ENCODE assay signal across 2 cellular contexts in the genomic region with DNA sequence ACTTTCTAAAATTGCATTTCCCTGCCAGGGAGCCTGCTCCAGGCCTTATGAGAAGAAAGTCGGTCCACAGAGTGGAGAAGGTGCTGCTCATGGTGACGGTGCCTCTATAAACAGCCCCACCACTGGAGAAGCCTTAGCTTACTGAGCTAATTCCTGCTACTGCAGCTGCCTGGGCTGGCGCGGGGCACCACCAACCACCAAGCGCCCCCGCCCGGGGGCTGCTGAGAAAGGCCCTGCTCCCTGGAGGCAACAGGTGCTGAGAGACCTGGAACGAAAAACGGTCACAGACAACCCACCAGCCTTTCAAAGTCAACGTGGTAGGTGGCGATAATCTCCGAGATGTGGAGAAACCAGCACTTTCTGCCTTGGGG.
TF ChIP-seq lines count a peak whose summit lies in the region.

No MANE protein-coding gene starts in this region.

TF ChIP-seq in GM23338, 12 proteins besides CTCF, POLR2A, EP300 and RAD21:
- TF ChIP-seq ZNF114 (CRISPR knock-in tag; IDR thresholded peaks at IDR 0.05): no peak
- TF ChIP-seq POLR2AphosphoS5 (IDR thresholded peaks at IDR 0.05; ENCODE audit: low read depth): no peak
- TF ChIP-seq EZH2 (IDR thresholded peaks at IDR 0.05; ENCODE audit: low read depth, unreplicated experiment): no peak
- no peak for TF ChIP-seq NANOG (IDR thresholded peaks at IDR 0.05; ENCODE audit: borderline replicate concordance)
- no peak for TF ChIP-seq ZNF462 (CRISPR knock-in tag; IDR thresholded peaks at IDR 0.05)
- no peak for TF ChIP-seq ZNF331 (CRISPR knock-in tag; IDR thresholded peaks at IDR 0.05; ENCODE audit: low read depth)
- TF ChIP-seq, protein P1, sequence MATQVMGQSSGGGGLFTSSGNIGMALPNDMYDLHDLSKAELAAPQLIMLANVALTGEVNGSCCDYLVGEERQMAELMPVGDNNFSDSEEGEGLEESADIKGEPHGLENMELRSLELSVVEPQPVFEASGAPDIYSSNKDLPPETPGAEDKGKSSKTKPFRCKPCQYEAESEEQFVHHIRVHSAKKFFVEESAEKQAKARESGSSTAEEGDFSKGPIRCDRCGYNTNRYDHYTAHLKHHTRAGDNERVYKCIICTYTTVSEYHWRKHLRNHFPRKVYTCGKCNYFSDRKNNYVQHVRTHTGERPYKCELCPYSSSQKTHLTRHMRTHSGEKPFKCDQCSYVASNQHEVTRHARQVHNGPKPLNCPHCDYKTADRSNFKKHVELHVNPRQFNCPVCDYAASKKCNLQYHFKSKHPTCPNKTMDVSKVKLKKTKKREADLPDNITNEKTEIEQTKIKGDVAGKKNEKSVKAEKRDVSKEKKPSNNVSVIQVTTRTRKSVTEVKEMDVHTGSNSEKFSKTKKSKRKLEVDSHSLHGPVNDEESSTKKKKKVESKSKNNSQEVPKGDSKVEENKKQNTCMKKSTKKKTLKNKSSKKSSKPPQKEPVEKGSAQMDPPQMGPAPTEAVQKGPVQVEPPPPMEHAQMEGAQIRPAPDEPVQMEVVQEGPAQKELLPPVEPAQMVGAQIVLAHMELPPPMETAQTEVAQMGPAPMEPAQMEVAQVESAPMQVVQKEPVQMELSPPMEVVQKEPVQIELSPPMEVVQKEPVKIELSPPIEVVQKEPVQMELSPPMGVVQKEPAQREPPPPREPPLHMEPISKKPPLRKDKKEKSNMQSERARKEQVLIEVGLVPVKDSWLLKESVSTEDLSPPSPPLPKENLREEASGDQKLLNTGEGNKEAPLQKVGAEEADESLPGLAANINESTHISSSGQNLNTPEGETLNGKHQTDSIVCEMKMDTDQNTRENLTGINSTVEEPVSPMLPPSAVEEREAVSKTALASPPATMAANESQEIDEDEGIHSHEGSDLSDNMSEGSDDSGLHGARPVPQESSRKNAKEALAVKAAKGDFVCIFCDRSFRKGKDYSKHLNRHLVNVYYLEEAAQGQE (IDR thresholded peaks at IDR 0.05; ENCODE audit: unreplicated experiment): no peak
- no peak for TF ChIP-seq ETS1 (IDR thresholded peaks at IDR 0.05)
- no peak for TF ChIP-seq CREB1 (CRISPR knock-in tag; IDR thresholded peaks at IDR 0.05; ENCODE audit: low read depth)

TF ChIP-seq in WTC11, 78 proteins besides CTCF, POLR2A, EP300 and RAD21:
- TF ChIP-seq NR3C1 (CRISPR knock-in tag; conservative IDR thresholded peaks at IDR 0.05; ENCODE audit: low read depth) (no peak), TEAD1 (CRISPR knock-in tag; IDR thresholded peaks at IDR 0.05) (no peak), KAT7 (CRISPR knock-in tag; IDR thresholded peaks at IDR 0.05; ENCODE audit: borderline replicate concordance) (no peak), RELA (CRISPR knock-in tag; IDR thresholded peaks at IDR 0.05; ENCODE audit: borderline replicate concordance) (no peak), ZNF396 (CRISPR knock-in tag; IDR thresholded peaks at IDR 0.05; ENCODE audit: borderline replicate concordance) (no peak), TEAD4 (CRISPR knock-in tag; IDR thresholded peaks at IDR 0.05) (no peak), GABPB1 (CRISPR knock-in tag; IDR thresholded peaks at IDR 0.05) (no peak), ZNF232 (CRISPR knock-in tag; IDR thresholded peaks at IDR 0.05) (no peak), JAZF1 (CRISPR knock-in tag; IDR thresholded peaks at IDR 0.05) (no peak), ZNF138 (CRISPR knock-in tag; conservative IDR thresholded peaks at IDR 0.05) (no peak), ATF1 (CRISPR knock-in tag; IDR thresholded peaks at IDR 0.05) (no peak), ATF3 (CRISPR knock-in tag; conservative IDR thresholded peaks at IDR 0.05) (no peak), IRF1 (CRISPR knock-in tag; IDR thresholded peaks at IDR 0.05) (no peak), NFYB (CRISPR knock-in tag; conservative IDR thresholded peaks at IDR 0.05; ENCODE audit: low read depth) (no peak), IRF2 (CRISPR knock-in tag; IDR thresholded peaks at IDR 0.05; ENCODE audit: borderline replicate concordance, low read depth) (no peak), CDX4 (CRISPR knock-in tag; IDR thresholded peaks at IDR 0.05; ENCODE audit: borderline replicate concordance) (no peak)
- TF ChIP-seq, protein P2, sequence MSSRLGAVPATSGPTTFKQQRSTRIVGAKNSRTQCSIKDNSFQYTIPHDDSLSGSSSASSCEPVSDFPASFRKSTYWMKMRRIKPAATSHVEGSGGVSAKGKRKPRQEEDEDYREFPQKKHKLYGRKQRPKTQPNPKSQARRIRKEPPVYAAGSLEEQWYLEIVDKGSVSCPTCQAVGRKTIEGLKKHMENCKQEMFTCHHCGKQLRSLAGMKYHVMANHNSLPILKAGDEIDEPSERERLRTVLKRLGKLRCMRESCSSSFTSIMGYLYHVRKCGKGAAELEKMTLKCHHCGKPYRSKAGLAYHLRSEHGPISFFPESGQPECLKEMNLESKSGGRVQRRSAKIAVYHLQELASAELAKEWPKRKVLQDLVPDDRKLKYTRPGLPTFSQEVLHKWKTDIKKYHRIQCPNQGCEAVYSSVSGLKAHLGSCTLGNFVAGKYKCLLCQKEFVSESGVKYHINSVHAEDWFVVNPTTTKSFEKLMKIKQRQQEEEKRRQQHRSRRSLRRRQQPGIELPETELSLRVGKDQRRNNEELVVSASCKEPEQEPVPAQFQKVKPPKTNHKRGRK (CRISPR knock-in tag; IDR thresholded peaks at IDR 0.05; ENCODE audit: borderline replicate concordance): no peak
- TF ChIP-seq, protein P3, sequence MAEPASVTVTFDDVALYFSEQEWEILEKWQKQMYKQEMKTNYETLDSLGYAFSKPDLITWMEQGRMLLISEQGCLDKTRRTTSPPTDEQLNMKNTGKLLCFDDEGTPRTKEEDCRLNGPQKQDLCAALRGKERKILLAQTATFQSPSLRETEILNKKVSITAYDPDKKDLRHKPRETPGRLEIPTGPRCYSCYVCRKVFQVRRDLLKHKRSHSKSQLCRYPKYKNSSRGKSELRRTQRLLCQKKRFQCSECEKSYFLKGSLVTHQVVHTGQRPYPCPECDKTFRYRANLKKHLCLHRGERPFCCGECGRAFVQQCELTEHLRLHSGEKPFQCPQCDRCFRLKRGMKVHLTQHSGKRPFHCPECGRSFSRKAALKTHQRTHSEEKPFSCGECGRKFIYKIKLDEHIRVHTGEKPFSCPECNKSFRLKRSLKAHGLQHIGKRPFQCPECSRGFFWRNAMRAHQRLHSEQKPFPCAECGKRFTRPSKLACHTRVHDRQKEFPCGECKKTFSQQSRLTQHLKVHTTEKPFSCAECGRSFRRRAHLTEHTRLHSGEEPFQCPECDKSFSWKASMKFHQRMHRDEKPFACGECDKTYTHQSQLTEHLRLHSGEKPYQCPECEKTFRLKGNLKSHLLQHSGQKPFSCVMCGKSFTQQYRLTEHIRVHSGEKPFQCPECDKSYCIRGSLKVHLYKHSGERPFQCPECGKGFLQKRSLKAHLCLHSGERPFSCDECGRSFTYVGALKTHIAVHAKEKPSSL (CRISPR knock-in tag; conservative IDR thresholded peaks at IDR 0.05): no peak
TF ChIP-seq in WTC11: peak in this region for 0.
